1 cellular context compared by ENCODE assay signal in the genomic region with DNA sequence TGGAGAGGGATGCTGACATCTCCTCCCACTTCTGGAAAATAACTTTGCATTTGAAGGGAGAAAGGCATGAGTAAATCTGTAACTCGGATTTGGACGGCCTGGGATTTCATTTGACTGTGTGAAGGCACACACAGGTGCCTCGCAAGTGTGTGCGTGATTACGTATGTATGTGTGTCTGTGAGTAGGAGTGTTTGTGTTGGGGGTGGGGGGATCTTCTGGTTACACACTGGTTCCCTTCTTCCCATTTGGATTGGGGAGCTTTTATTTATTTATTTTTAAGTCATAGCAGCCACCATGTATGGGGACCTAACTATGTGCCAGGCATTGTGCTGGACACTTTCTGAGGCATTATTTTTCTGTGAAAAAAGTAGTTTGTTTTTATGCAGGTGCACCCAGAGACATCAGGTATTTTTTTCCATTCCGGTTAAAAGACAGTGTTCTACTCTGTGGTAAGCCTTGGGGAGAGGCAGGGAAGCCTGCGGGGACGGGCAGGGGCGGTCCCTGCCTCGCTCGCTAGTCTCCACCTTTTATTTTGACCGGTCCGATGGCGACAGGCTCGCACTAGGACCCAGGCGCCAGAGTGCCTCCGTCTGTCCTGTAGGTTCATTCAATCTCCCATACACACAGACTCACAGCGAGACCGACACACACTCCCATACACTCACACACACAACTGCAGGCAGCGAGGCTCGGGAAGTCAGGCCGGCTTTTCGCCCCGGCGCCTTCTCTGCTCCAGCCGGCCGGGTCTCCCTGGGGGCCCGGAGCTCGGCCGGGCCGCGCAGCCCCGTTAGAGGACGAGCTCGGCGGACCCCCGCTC.
TF ChIP-seq lines count a peak whose summit lies in the region.

TSS of gene MXI1 (plus strand) at position 618 of the 817 bp plus-strand sequence. CDS start 204 bp downstream, outside the sequence.

TF ChIP-seq in GM12878, 131 proteins besides CTCF, POLR2A, EP300 and RAD21 (continued from another document and continues in another):
- no peak for TF ChIP-seq ZBTB11 (CRISPR knock-in tag; IDR thresholded peaks at IDR 0.05)
- no peak for TF ChIP-seq STAT3 (IDR thresholded peaks at IDR 0.05; ENCODE audit: low read depth, low read length)
- no peak for TF ChIP-seq SMAD1 (IDR thresholded peaks at IDR 0.05; ENCODE audit: low read depth, partially characterized antibody)
- no peak for TF ChIP-seq ZBED1 (IDR thresholded peaks at IDR 0.05; ENCODE audit: borderline replicate concordance)
- TF ChIP-seq, protein P1, sequence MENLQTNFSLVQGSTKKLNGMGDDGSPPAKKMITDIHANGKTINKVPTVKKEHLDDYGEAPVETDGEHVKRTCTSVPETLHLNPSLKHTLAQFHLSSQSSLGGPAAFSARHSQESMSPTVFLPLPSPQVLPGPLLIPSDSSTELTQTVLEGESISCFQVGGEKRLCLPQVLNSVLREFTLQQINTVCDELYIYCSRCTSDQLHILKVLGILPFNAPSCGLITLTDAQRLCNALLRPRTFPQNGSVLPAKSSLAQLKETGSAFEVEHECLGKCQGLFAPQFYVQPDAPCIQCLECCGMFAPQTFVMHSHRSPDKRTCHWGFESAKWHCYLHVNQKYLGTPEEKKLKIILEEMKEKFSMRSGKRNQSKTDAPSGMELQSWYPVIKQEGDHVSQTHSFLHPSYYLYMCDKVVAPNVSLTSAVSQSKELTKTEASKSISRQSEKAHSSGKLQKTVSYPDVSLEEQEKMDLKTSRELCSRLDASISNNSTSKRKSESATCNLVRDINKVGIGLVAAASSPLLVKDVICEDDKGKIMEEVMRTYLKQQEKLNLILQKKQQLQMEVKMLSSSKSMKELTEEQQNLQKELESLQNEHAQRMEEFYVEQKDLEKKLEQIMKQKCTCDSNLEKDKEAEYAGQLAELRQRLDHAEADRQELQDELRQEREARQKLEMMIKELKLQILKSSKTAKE (IDR thresholded peaks at IDR 0.05; ENCODE audit: low read depth, poor library complexity, severe bottlenecking), result no peak
- TF ChIP-seq, protein P2, sequence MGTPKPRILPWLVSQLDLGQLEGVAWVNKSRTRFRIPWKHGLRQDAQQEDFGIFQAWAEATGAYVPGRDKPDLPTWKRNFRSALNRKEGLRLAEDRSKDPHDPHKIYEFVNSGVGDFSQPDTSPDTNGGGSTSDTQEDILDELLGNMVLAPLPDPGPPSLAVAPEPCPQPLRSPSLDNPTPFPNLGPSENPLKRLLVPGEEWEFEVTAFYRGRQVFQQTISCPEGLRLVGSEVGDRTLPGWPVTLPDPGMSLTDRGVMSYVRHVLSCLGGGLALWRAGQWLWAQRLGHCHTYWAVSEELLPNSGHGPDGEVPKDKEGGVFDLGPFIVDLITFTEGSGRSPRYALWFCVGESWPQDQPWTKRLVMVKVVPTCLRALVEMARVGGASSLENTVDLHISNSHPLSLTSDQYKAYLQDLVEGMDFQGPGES (IDR thresholded peaks at IDR 0.05), result no peak
- TF ChIP-seq ZNF217 (IDR thresholded peaks at IDR 0.05), result no peak; the same call in 1 of the 2 replicates
- peak; percentile 79 for TF ChIP-seq YY1 (IDR thresholded peaks at IDR 0.05; ENCODE audit: low read depth, low read length)
- TF ChIP-seq CUX1 (IDR thresholded peaks at IDR 0.05; ENCODE audit: insufficient replicate concordance, low read depth, low read length), result no peak
- no peak for TF ChIP-seq EZH2 (IDR thresholded peaks at IDR 0.05; ENCODE audit: borderline replicate concordance, control insufficient read depth, low read depth, low read length)
- TF ChIP-seq SMARCA5 (IDR thresholded peaks at IDR 0.05), result no peak
- no peak for TF ChIP-seq RCOR1 (conservative IDR thresholded peaks at IDR 0.05; ENCODE audit: low read depth, low read length)
- no peak for TF ChIP-seq JUND (IDR thresholded peaks at IDR 0.05; ENCODE audit: low read depth, low read length)
- TF ChIP-seq, protein P3, sequence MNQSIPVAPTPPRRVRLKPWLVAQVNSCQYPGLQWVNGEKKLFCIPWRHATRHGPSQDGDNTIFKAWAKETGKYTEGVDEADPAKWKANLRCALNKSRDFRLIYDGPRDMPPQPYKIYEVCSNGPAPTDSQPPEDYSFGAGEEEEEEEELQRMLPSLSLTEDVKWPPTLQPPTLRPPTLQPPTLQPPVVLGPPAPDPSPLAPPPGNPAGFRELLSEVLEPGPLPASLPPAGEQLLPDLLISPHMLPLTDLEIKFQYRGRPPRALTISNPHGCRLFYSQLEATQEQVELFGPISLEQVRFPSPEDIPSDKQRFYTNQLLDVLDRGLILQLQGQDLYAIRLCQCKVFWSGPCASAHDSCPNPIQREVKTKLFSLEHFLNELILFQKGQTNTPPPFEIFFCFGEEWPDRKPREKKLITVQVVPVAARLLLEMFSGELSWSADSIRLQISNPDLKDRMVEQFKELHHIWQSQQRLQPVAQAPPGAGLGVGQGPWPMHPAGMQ (IDR thresholded peaks at IDR 0.05; ENCODE audit: borderline replicate concordance), result no peak
- peak; percentile 46; the same call in 1 of the 2 replicates for TF ChIP-seq ASH2L (IDR thresholded peaks at IDR 0.05; ENCODE audit: borderline replicate concordance, low read depth)
- TF ChIP-seq TCF12 (IDR thresholded peaks at IDR 0.05; ENCODE audit: low read depth, low read length), result no peak
- TF ChIP-seq CHD1 (IDR thresholded peaks at IDR 0.05; ENCODE audit: low read depth, low read length), result peak; percentile 83; the same call in 1 of the 2 replicates
- no peak for TF ChIP-seq NFYA (IDR thresholded peaks at IDR 0.05; ENCODE audit: borderline replicate concordance, low read depth, low read length)
- no peak; the same call in 2 of the 3 replicates for TF ChIP-seq POU2F2 (IDR thresholded peaks at IDR 0.05; ENCODE audit: borderline replicate concordance, low read depth, low read length)
- TF ChIP-seq ZNF274 (IDR thresholded peaks at IDR 0.05; ENCODE audit: insufficient read depth, insufficient read length), result no peak
- TF ChIP-seq SMAD5 (IDR thresholded peaks at IDR 0.05; ENCODE audit: low read depth), result no peak
- peak; percentile 60 for TF ChIP-seq SP1 (IDR thresholded peaks at IDR 0.05; ENCODE audit: low read depth, low read length)
- TF ChIP-seq TBL1XR1 (IDR thresholded peaks at IDR 0.05; ENCODE audit: low read depth, low read length), result no peak
- 0 out of 3 replicates have a peak, but pooled peaks of 1 of the 2 experiments have one; percentile 30 for TF ChIP-seq EGR1 (IDR thresholded peaks at IDR 0.05; ENCODE audit: borderline replicate concordance in 1 of 2, low read depth in 2 of 2, low read length in 2 of 2)
- no peak for TF ChIP-seq SUPT20H (IDR thresholded peaks at IDR 0.05; ENCODE audit: borderline replicate concordance, control insufficient read depth, low read depth, low read length)
- TF ChIP-seq TARDBP (IDR thresholded peaks at IDR 0.05; ENCODE audit: borderline replicate concordance), result no peak
- no peak for TF ChIP-seq KLF5 (IDR thresholded peaks at IDR 0.05; ENCODE audit: partially characterized antibody)
- TF ChIP-seq KDM1A (IDR thresholded peaks at IDR 0.05; ENCODE audit: borderline replicate concordance), result no peak
- TF ChIP-seq ELK1 (IDR thresholded peaks at IDR 0.05; ENCODE audit: low read depth, low read length), result no peak
- TF ChIP-seq ZBTB40 (IDR thresholded peaks at IDR 0.05; ENCODE audit: borderline replicate concordance), result no peak
- no peak for TF ChIP-seq ESRRA (IDR thresholded peaks at IDR 0.05; ENCODE audit: low read length)
- TF ChIP-seq HDGF (IDR thresholded peaks at IDR 0.05), result no peak
- TF ChIP-seq POLR2AphosphoS5 (IDR thresholded peaks at IDR 0.05; ENCODE audit: low read length), result no peak
- TF ChIP-seq HSF1 (IDR thresholded peaks at IDR 0.05; ENCODE audit: low read depth, low read length), result no peak
